8 cellular contexts compared by ENCODE assay signal in genomic region chr6:28212510-28213212, GRCh38. TPM values are rescaled to one million over a fixed set of nuclear protein-coding genes. Genes with fewer than 3 reads are reported as not detected.
DNase-seq lines count a peak whose midpoint lies in the region; ATAC-seq, FAIRE-seq and TF ChIP-seq lines count a peak whose summit lies in the region.

No MANE protein-coding gene starts in this region.

- FAIRE-seq in pancreas (lab: Jason Lieb, UNC): no peak

- no peaks in the 10 kb centered on the region for H3K9me3 ChIP-seq in heart left ventricle
- no peaks in the 10 kb centered on the region for H3K9me3 ChIP-seq in pancreas
- H3K9me3 ChIP-seq in effector memory CD4-positive, alpha-beta T cell (ENCODE audit: control insufficient read depth, low read length): no peaks in the 10 kb centered on the region

- intact Hi-C loops in heart left ventricle (cut with DNase I): loop anchor here in 2 of 10 donors (10.0 kb wide), 2 partner anchors 58 to 68 kb away; partner anchors contain the start of gene ZKSCAN8 (in 1 of the 2)
- intact Hi-C loops in cardiac septum (cut with DNase I): no loop called here
- intact Hi-C loops in pancreas (cut with DNase I): no loop called here

- DNase-seq in heart left ventricle (no peak), cardiac septum (ENCODE audit: low spot score) (no peak), NCI-H2196 treated with DMSO at 0.1 percent for 48 hours (lab: John Stamatoyannopoulos, UW; ENCODE audit: unreplicated experiment) (peak; percentile 15), fibroblast of mammary gland (ENCODE audit: low read depth) (peak; percentile 91), pancreas (peak in 5 of 6 donors; percentile 42 to 83 (median 56))
- peak; percentile 77 to 83 for DNase-seq in activated CD4-positive, alpha-beta T cell treated with anti-CD3 and anti-CD28 coated beads, Interleukin-2, amount 50 U/mL, for 48 hours
- DNase-seq in effector memory CD4-positive, alpha-beta T cell: no peak

- no peak overlapping the region for H3K27ac ChIP-seq in heart left ventricle
- no peak overlapping the region for H3K27ac ChIP-seq in pancreas
- H3K27ac ChIP-seq in effector memory CD4-positive, alpha-beta T cell (ENCODE audit: insufficient read depth, low read length, poor library complexity, severe bottlenecking): no peak overlapping the region

- H3K36me3 ChIP-seq in heart left ventricle: no peaks in the 10 kb centered on the region
- H3K36me3 ChIP-seq in pancreas: no peaks in the 10 kb centered on the region
- no peaks in the 10 kb centered on the region for H3K36me3 ChIP-seq in effector memory CD4-positive, alpha-beta T cell (ENCODE audit: control insufficient read depth, insufficient read depth, low read length)

- peaks cover 0 to 30% (median 7%) of the 10 kb centered on the region in 12 donors for H3K4me1 ChIP-seq in heart left ventricle
- H3K4me1 ChIP-seq in pancreas: no peaks in the 10 kb centered on the region
- peaks cover 10% of the 10 kb centered on the region for H3K4me1 ChIP-seq in effector memory CD4-positive, alpha-beta T cell (ENCODE audit: control insufficient read depth, insufficient read depth, low read length, poor library complexity, severe bottlenecking)

- H3K27me3 ChIP-seq in heart left ventricle (peaks cover 42 to 89% (median 84%) of the 10 kb centered on the region in 9 donors), pancreas (peaks cover 7 to 38% (median 23%) of the 10 kb centered on the region in 4 donors)
- peaks cover 67% of the 10 kb centered on the region for H3K27me3 ChIP-seq in effector memory CD4-positive, alpha-beta T cell (replicated peaks; ENCODE audit: control insufficient read depth, insufficient read depth, low read length, poor library complexity, severe bottlenecking)

- 2 to 5% (median 3%) methylated on average over 21 of the region's 21 CpGs for WGBS in heart left ventricle, 4 donors
- WGBS in pancreas, 2 donors: 1% methylated on average over 21 of the region's 21 CpGs

- no peak for TF ChIP-seq POLR2A in heart left ventricle (IDR thresholded peaks at IDR 0.05)

- TF ChIP-seq CTCF in heart left ventricle (IDR thresholded peaks at IDR 0.05) (no peak), fibroblast of mammary gland (conservative IDR thresholded peaks at IDR 0.05; ENCODE audit: control insufficient read depth, insufficient read depth, low read depth, low read length) (peak; percentile 17), pancreas (IDR thresholded peaks at IDR 0.05) (no peak)

- peak overlapping the region in 9 of 12 donors; percentile 6 to 37 (median 22) for H3K4me3 ChIP-seq in heart left ventricle
- H3K4me3 ChIP-seq in fibroblast of mammary gland (ENCODE audit: control insufficient read depth, low read depth, low read length): peak overlapping the region; percentile 70
- peak overlapping the region in 3 of 4 donors; percentile 11 to 33 (median 22) for H3K4me3 ChIP-seq in pancreas
- no peak overlapping the region for H3K4me3 ChIP-seq in effector memory CD4-positive, alpha-beta T cell (ENCODE audit: insufficient read depth, low read depth, low read length, poor library complexity, severe bottlenecking)

- ATAC-seq in heart left ventricle: peak in 3 of 4 donors; percentile 31 to 42 (median 38)
- ATAC-seq in HG02885 (IDR thresholded peaks at IDR 0.05; ENCODE audit: poor library complexity, unreplicated experiment): peak; percentile 61
- ATAC-seq in pancreas: peak; percentile 69 to 88 (median 84)

RNA-seq across cellular contexts. Expression of gene ZSCAN9, which starts 12.4 kb away (rescaled TPM):
- total RNA-seq in heart left ventricle (10 to 100 TPM in 2 of 9 donors, 1 to 10 TPM in 7; 6.8 to 12.6 (median 7.9) TPM), cardiac septum (8.4 TPM), pancreas (1 to 10 TPM; 3.5 to 8.5 (median 4.6) TPM)
- polyA plus RNA-seq in heart left ventricle (10 to 100 TPM in 1 of 2 donors, 1 to 10 TPM in 1; 5.8 to 10.2 TPM), pancreas (10 to 100 TPM in 1 of 2 donors, 1 to 10 TPM in 1; 7.9 to 15.0 TPM)

RNA-seq across cellular contexts. Expression of gene ZKSCAN4, which starts 39.4 kb away (rescaled TPM):
- 1 to 10 TPM; 2.1 to 5.0 (median 2.5) TPM for total RNA-seq in heart left ventricle
- polyA plus RNA-seq in heart left ventricle: 1 to 10 TPM; 1.5 to 2.2 TPM
- total RNA-seq in cardiac septum: 2.4 TPM
- total RNA-seq in pancreas: 1 to 10 TPM; 1.4 to 3.4 (median 1.8) TPM
- 1 to 10 TPM; 2.0 to 2.6 TPM for polyA plus RNA-seq in pancreas

RNA-seq across cellular contexts. Expression of gene NKAPL, which starts 46.4 kb away (rescaled TPM):
- 1 to 10 TPM; 3.3 to 8.4 (median 5.2) TPM for total RNA-seq in heart left ventricle
- polyA plus RNA-seq in heart left ventricle: 1 to 10 TPM; 5.8 to 7.2 TPM
- total RNA-seq in cardiac septum: 6.6 TPM
- total RNA-seq in pancreas: under 1 TPM; 0.28 to 0.81 (median 0.51) TPM
- polyA plus RNA-seq in pancreas: 1 to 10 TPM in 1 of 2 donors, under 1 TPM in 1; 0.80 to 1.5 TPM

RNA-seq across cellular contexts. Expression of gene ZSCAN26, which starts 54.3 kb away (rescaled TPM):
- total RNA-seq in heart left ventricle: 10 to 100 TPM in 8 of 9 donors, 1 to 10 TPM in 1; 9.8 to 16.4 (median 12.2) TPM
- polyA plus RNA-seq in heart left ventricle: 1 to 10 TPM; 8.1 to 8.3 TPM
- total RNA-seq in cardiac septum: 13.4 TPM
- 1 to 10 TPM; 3.6 to 7.6 (median 5.9) TPM for total RNA-seq in pancreas
- polyA plus RNA-seq in pancreas: 10 to 100 TPM in 1 of 2 donors, 1 to 10 TPM in 1; 6.8 to 11.7 TPM

Comparison
In these comparisons a context has a peak if more than half of its experiments do, and no peak if none do; other contexts are left out.
1. DNase-seq: peak in NCI-H2196 treated with DMSO at 0.1 percent for 48 hours (single experiment), activated CD4-positive, alpha-beta T cell treated with anti-CD3 and anti-CD28 coated beads, Interleukin-2, amount 50 U/mL, for 48 hours (2 of 2), fibroblast of mammary gland (single experiment) and pancreas (5 of 6); none in heart left ventricle (0 of 5), cardiac septum (single experiment) and effector memory CD4-positive, alpha-beta T cell (0 of 3).
2. Peak in every context shown above with its lines, with median percentiles within 50 percentile points of each other: ATAC-seq.